In the genomic region with DNA sequence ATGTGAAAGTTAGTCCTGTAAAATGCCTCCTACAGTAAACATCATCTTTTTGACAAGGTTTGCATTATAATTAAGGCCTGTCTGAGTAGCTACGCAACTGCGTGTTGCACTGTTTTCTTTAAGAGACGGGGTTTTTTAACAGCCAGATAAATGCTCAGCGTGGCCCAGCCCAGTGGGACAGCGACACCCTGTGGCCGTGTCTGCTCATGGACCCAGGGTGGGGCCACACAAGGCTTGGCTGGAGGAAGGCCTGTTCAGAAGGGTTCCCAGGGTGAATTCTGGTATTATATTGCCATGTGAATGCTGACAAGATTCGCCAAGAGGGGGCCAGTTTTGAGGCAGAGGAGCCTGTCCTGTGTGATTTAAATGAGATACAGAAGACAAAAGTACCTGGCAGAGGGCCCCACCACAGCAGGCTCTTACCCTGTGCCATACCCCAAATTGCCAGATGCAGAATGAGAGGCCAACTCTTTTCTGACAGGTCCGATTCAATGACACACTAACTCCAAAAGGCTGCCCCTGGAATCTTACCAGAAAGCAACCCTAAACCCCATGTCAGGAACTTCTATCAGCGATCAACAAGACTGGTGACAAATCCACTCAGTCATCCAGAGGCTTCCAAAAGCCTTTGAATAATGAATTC, we compare ENCODE assay signal across 8 cellular contexts.
DNase-seq lines count a peak whose midpoint lies in the region; ATAC-seq and TF ChIP-seq lines count a peak whose summit lies in the region.

No MANE protein-coding gene starts in this region.

- intact Hi-C loops in Right ventricle myocardium inferior (cut with DNase I) = no loop called here
- intact Hi-C loops in cardiac septum (cut with DNase I) = no loop called here
- intact Hi-C loops in body of pancreas (cut with DNase I) = no loop called here

- TF ChIP-seq CTCF in body of pancreas (IDR thresholded peaks at IDR 0.05) = peak; percentile 64 to 91 (median 83)

- ATAC-seq in Right ventricle myocardium inferior (peak; percentile 63), HG02981 (IDR thresholded peaks at IDR 0.05; ENCODE audit: unreplicated experiment) (peak; percentile 71), body of pancreas (peak; percentile 75), left lobe of liver (peak; percentile 99)
- peak; percentile 52 for ATAC-seq in stimulated activated naive CD8-positive, alpha-beta T cell treated with anti-CD3 and anti-CD28 coated beads, Interleukin-15, Interleukin-2, amounts not matched to agents 100 U/mL and 50 U/mL, for 24 hours

- H3K27me3 ChIP-seq in body of pancreas = no peaks in the 10 kb centered on the region

- no peaks in the 10 kb centered on the region for H3K9me3 ChIP-seq in body of pancreas

- DNase-seq in Right ventricle myocardium inferior (ENCODE audit: missing footprints) = no peak
- DNase-seq in cardiac septum (ENCODE audit: low spot score) = no peak
- peak; percentile 62 for DNase-seq in RKO (ENCODE audit: low spot score)
- DNase-seq in body of pancreas = peak; percentile 63 to 78 (median 73)
- DNase-seq in left lobe of liver (ENCODE audit: low spot score) = peak; percentile 64
- peak; percentile 59 for DNase-seq in stimulated activated naive CD8-positive, alpha-beta T cell treated with anti-CD3 and anti-CD28 coated beads, Interleukin-15, Interleukin-2, amounts not matched to agents 100 U/mL and 50 U/mL, for 24 hours
- no peak for DNase-seq in C1 segment of cervical spinal cord (lab: John Stamatoyannopoulos, UW)

- H3K4me3 ChIP-seq in body of pancreas = no peak overlapping the region

- no peaks in the 10 kb centered on the region for H3K36me3 ChIP-seq in body of pancreas (replicated peaks in 1 of 2; ENCODE audit: insufficient read depth in 1 of 2, low read depth in 2 of 2)

- 25 to 30% methylated on average over 9 of the region's 9 CpGs for WGBS in body of pancreas, 2 donors

- TF ChIP-seq POLR2A in body of pancreas (IDR thresholded peaks at IDR 0.05) = no peak

- no peak overlapping the region for H3K27ac ChIP-seq in body of pancreas

- no peaks in the 10 kb centered on the region for H3K4me1 ChIP-seq in body of pancreas

Comparison
In these comparisons a context has a peak if more than half of its experiments do, and no peak if none do; other contexts are left out.
1. DNase-seq: peak in RKO (single experiment), body of pancreas (4 of 4), left lobe of liver (single experiment) and stimulated activated naive CD8-positive, alpha-beta T cell treated with anti-CD3 and anti-CD28 coated beads, Interleukin-15, Interleukin-2, amounts not matched to agents 100 U/mL and 50 U/mL, for 24 hours (single experiment); none in Right ventricle myocardium inferior (single experiment), cardiac septum (single experiment) and C1 segment of cervical spinal cord (0 of 14).
2. Peak in every context shown above with its lines, with median percentiles within 50 percentile points of each other: ATAC-seq.